Comparison of ENCODE assay signal across 15 cellular contexts in the genomic region with DNA sequence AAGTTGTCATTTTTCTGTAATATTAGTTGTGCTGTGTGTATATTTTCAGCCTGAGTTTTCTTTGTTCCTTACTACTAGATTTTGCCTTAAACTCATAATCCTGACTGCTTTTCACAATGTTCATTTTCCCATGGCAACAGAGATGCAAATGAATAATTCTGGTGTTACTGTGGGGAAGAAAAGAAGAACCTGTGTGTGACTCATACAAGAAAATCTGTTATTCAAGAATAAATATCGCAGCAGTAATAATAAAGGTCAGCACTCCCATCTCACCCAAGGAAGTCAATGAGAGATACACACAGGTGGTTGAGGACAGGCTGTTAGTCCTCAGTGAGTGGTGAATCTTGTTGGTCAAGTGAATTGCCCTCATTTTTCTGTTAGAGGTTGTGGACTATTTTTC.
DNase-seq lines count a peak whose midpoint lies in the region; ATAC-seq and TF ChIP-seq lines count a peak whose summit lies in the region.
"Had no signal": no experiment of that assay in that cellular context is flagged by ENCODE, and none has a peak within 500 bp of the region (broad histone marks: within the 10 kb centered on the region; RNA-seq: fewer than 3 reads in every experiment).

No MANE protein-coding gene starts in this region.

- H3K9me3 Mint-ChIP-seq in naive thymus-derived CD8-positive, alpha-beta T cell, result peaks cover 0 to 3% (median 0%) of the 10 kb centered on the region in 9 donors
- H3K9me3 Mint-ChIP-seq: stimulated activated naive CD8-positive, alpha-beta T cell treated with anti-CD3 and anti-CD28 coated beads, Interleukin-15, amount 100 ng/mL, for 72 hours had no signal

- H3K4me1 ChIP-seq in osteoblast (ENCODE audit: insufficient read depth, low read length), result peaks cover 12% of the 10 kb centered on the region
- H3K4me1 ChIP-seq: BE2C, colonic mucosa had no signal

- H3K79me2 ChIP-seq in osteoblast (ENCODE audit: insufficient read depth, low read length), result no peaks in the 10 kb centered on the region

- H3K36me3 Mint-ChIP-seq in naive thymus-derived CD8-positive, alpha-beta T cell, result no peaks in the 10 kb centered on the region

- H3K27me3 ChIP-seq in brain microvascular endothelial cell (replicated peaks), result no peaks in the 10 kb centered on the region
- H3K27me3 ChIP-seq in osteoblast (ENCODE audit: insufficient read depth, low read length), result no peaks in the 10 kb centered on the region
- H3K27me3 ChIP-seq: BE2C, colonic mucosa had no signal

- H3K9me3 ChIP-seq in osteoblast (ENCODE audit: low read depth, low read length), result no peaks in the 10 kb centered on the region
- H3K9me3 ChIP-seq: BE2C, colonic mucosa had no signal

- no peak overlapping the region for H3K27ac Mint-ChIP-seq in naive thymus-derived CD8-positive, alpha-beta T cell
- H3K27ac Mint-ChIP-seq: stimulated activated naive CD8-positive, alpha-beta T cell treated with anti-CD3 and anti-CD28 coated beads, Interleukin-15, amount 100 ng/mL, for 72 hours had no signal

- DNase-seq in EH (ENCODE audit: low read depth) (peak; percentile 49), NCI-H2227 (lab: John Stamatoyannopoulos, UW; ENCODE audit: unreplicated experiment) (peak; percentile 24), brain microvascular endothelial cell (peak; percentile 7), osteoblast (ENCODE audit: insufficient read length, low spot score, missing footprints) (no peak)
- no peak for DNase-seq in stimulated activated CD4-positive, alpha-beta T cell treated with anti-CD3 and anti-CD28 coated beads, Interleukin-2, amount 100 ng/mL, for 48 hours
- DNase-seq in naive thymus-derived CD8-positive, alpha-beta T cell, result no peak
- DNase-seq: activated CD4-positive, CD25-positive, alpha-beta regulatory T cell treated with anti-CD3 and anti-CD28 coated beads, Interleukin-2, amount 50 U/mL, for 72 hours; BE2C; colonic mucosa; NCI-H2171; stimulated activated naive CD8-positive, alpha-beta T cell treated with anti-CD3 and anti-CD28 coated beads, Interleukin-15, amount 100 ng/mL, for 72 hours; T1000 had no signal

- no peak overlapping the region for H3K4me3 Mint-ChIP-seq in naive thymus-derived CD8-positive, alpha-beta T cell
- H3K4me3 Mint-ChIP-seq: stimulated activated naive CD8-positive, alpha-beta T cell treated with anti-CD3 and anti-CD28 coated beads, Interleukin-15, amount 100 ng/mL, for 72 hours had no signal

- H3K4me2 ChIP-seq in osteoblast (ENCODE audit: insufficient read depth, low read length), result no peak overlapping the region
- H3K4me2 ChIP-seq: KMS-11 had no signal

- H3K4me3 ChIP-seq in brain microvascular endothelial cell (ENCODE audit: low read depth, low read length) (no peak overlapping the region), osteoblast (ENCODE audit: insufficient read depth, low read length) (no peak overlapping the region)
- H3K4me3 ChIP-seq: colonic mucosa had no signal

- H3K4me1 Mint-ChIP-seq in naive thymus-derived CD8-positive, alpha-beta T cell, result no peaks in the 10 kb centered on the region
- H3K4me1 Mint-ChIP-seq: stimulated activated naive CD8-positive, alpha-beta T cell treated with anti-CD3 and anti-CD28 coated beads, Interleukin-15, amount 100 ng/mL, for 72 hours had no signal

- no peaks in the 10 kb centered on the region for H3K27me3 Mint-ChIP-seq in naive thymus-derived CD8-positive, alpha-beta T cell
- H3K27me3 Mint-ChIP-seq: stimulated activated naive CD8-positive, alpha-beta T cell treated with anti-CD3 and anti-CD28 coated beads, Interleukin-15, amount 100 ng/mL, for 72 hours had no signal

- H4K20me1 ChIP-seq in osteoblast (ENCODE audit: insufficient read depth, low read length), result no peaks in the 10 kb centered on the region

- no peak overlapping the region for H2AFZ ChIP-seq in osteoblast (ENCODE audit: low read length)

- H3K27ac ChIP-seq in brain microvascular endothelial cell, result no peak overlapping the region
- peak overlapping the region; percentile 14 for H3K27ac ChIP-seq in osteoblast (ENCODE audit: low read depth, low read length)
- H3K27ac ChIP-seq: colonic mucosa, KMS-11 had no signal

- ATAC-seq in HG02870 (IDR thresholded peaks at IDR 0.05; ENCODE audit: unreplicated experiment), result no peak
- ATAC-seq in naive thymus-derived CD8-positive, alpha-beta T cell, result no peak
- ATAC-seq: sciatic nerve; stimulated activated naive CD8-positive, alpha-beta T cell treated with anti-CD3 and anti-CD28 coated beads, Interleukin-15, amount 100 ng/mL, for 72 hours had no signal

- in situ Hi-C loops in brain microvascular endothelial cell (cut with HindIII; ENCODE audit: low pct_ligation_motif_present, low sequenced_read_pairs), result no loop called here

- no peak for TF ChIP-seq CTCF in brain microvascular endothelial cell (IDR thresholded peaks at IDR 0.05; ENCODE audit: low read depth, low read length, missing control alignments)
- no peak for TF ChIP-seq CTCF in osteoblast (IDR thresholded peaks at IDR 0.05; ENCODE audit: extremely low read depth, low read depth, low read length)

- H3K36me3 ChIP-seq in brain microvascular endothelial cell (replicated peaks) (no peaks in the 10 kb centered on the region), osteoblast (ENCODE audit: insufficient read depth, low read length) (no peaks in the 10 kb centered on the region)
- H3K36me3 ChIP-seq: BE2C, colonic mucosa had no signal

- POLR2A ChIA-PET in naive thymus-derived CD8-positive, alpha-beta T cell (lab: Charles Lee), result no interaction called here

Comparison
In these comparisons a context has a peak if more than half of its experiments do, and no peak if none do; other contexts are left out.
1. DNase-seq: peak in EH (single experiment), NCI-H2227 (single experiment) and brain microvascular endothelial cell (single experiment); none in osteoblast (single experiment), stimulated activated CD4-positive, alpha-beta T cell treated with anti-CD3 and anti-CD28 coated beads, Interleukin-2, amount 100 ng/mL, for 48 hours (0 of 2) and naive thymus-derived CD8-positive, alpha-beta T cell (0 of 10).